Comparison of ENCODE assay signal across 8 cellular contexts in the genomic region with DNA sequence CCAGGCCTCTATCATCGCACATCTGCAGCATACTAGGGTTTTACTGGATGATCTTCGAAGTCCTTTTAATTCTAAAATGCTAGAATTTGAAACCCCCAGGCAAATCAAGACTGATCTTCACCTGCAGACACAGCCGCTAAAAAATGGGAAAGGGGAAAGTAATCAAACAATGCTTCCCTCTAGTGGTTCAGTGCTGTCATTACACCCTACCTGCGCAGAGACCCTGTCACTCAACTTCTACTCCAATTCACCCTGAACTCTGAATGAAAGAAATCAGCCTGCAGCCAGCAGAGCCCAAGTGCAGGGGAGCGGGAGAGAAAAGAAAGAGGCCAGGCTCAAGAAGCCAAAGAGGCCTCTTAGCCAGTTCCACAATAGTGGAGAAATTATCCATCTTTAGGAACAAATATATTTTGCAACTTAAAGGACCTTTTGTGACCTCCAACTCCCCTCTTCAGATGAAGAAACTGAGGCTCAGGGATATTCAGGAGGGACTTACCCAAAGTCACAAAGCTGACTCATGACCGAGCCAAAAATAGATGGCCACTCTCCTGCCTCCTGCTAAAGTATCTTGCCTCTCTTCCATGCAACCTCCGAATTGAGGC. TPM values are rescaled to one million over a fixed set of nuclear protein-coding genes. Genes with fewer than 3 reads are reported as not detected.
DNase-seq lines count a peak whose midpoint lies in the region; ATAC-seq and TF ChIP-seq lines count a peak whose summit lies in the region.

No MANE protein-coding gene starts in this region.

- H3K27ac Mint-ChIP-seq in activated naive CD4-positive, alpha-beta T cell treated with anti-CD3 and anti-CD28 coated beads for 36 hours, result no peak overlapping the region

- CTCF ChIA-PET in HCT116 (lab: Charles Lee), result interaction anchor here (1.5 to 3.7 kb wide), 4 partner anchors 213 to 378 kb away, joined by 3 to 116 read pairs (median 7); no protein-coding TSS in a partner anchor
- CTCF ChIA-PET in activated naive CD4-positive, alpha-beta T cell treated with anti-CD3 and anti-CD28 coated beads for 36 hours (lab: Charles Lee), result interaction anchor here (0.7 to 7.0 kb wide), 8 partner anchors 8 to 730 kb away, joined by 3 to 100 read pairs (median 12); a partner anchor contains a TSS

- H3K79me2 ChIP-seq in HCT116 (ENCODE audit: insufficient read depth, low read length), result no peaks in the 10 kb centered on the region

- H3K4me2 ChIP-seq in HCT116 (ENCODE audit: low read length), result no peak overlapping the region

- intact Hi-C loops in HCT116 (cut with micrococcal nuclease), result loop anchor here (1.0 kb wide), 2 partner anchors 8 to 381 kb away; no protein-coding TSS in a partner anchor
- intact Hi-C loops in activated naive CD4-positive, alpha-beta T cell treated with anti-CD3 and anti-CD28 coated beads for 36 hours (cut with micrococcal nuclease), result loop anchor here (1.0 to 10.0 kb wide), 3 partner anchors 220 to 595 kb away; a partner anchor contains a TSS
- intact Hi-C loops in heart right ventricle (cut with DNase I), result loop anchor here (1.0 to 10.0 kb wide), 13 partner anchors 135 to 383 kb away; a partner anchor contains a TSS
- intact Hi-C loops in gastrocnemius medialis (cut with DNase I; ENCODE audit: low total_unique reads), result loop anchor here (1.0 to 5.0 kb wide), 4 partner anchors 123 to 381 kb away; no protein-coding TSS in a partner anchor

- H3K4me1 Mint-ChIP-seq in activated naive CD4-positive, alpha-beta T cell treated with anti-CD3 and anti-CD28 coated beads for 36 hours (ENCODE audit: low read depth), result no peaks in the 10 kb centered on the region

- POLR2A ChIA-PET in HCT116 (lab: Charles Lee), result no interaction called here

- H3K9me3 ChIP-seq in HCT116 (ENCODE audit: control insufficient read depth in 1 of 2, insufficient read depth in 1 of 2, low read depth in 1 of 2, low read length in 2 of 2) (no peaks in the 10 kb centered on the region), NT2/D1 (ENCODE audit: insufficient read depth, low read length) (no peaks in the 10 kb centered on the region), heart right ventricle (no peaks in the 10 kb centered on the region), gastrocnemius medialis (no peaks in the 10 kb centered on the region)

- in situ Hi-C loops in Caki2 (cut with HindIII; ENCODE audit: low pct_unique_long_range_greater_than_20kb, low sequenced_read_pairs) (loop anchor here (10.0 kb wide), 1 partner anchor 245 kb away; a partner anchor contains a TSS), gastrocnemius medialis (cut with MboI; ENCODE audit: low sequenced_read_pairs in 4 of 4) (loop anchor here (5.0 to 10.0 kb wide), 7 partner anchors 125 to 385 kb away; a partner anchor contains a TSS)

- no peak overlapping the region for H3K9ac ChIP-seq in HCT116 (ENCODE audit: low read length)
- no peak overlapping the region for H3K9ac ChIP-seq in NT2/D1 (ENCODE audit: insufficient read length, low read depth)

- H3K27ac ChIP-seq in HCT116 (ENCODE audit: low read depth, low read length), result no peak overlapping the region
- no peak overlapping the region for H3K27ac ChIP-seq in heart right ventricle
- no peak overlapping the region for H3K27ac ChIP-seq in gastrocnemius medialis

- H3K4me3 Mint-ChIP-seq in activated naive CD4-positive, alpha-beta T cell treated with anti-CD3 and anti-CD28 coated beads for 36 hours, result no peak overlapping the region

- TF ChIP-seq POLR2A in HCT116 (IDR thresholded peaks at IDR 0.05; ENCODE audit: borderline replicate concordance, extremely low read depth, insufficient read depth, insufficient read length), result no peak
- no peak for TF ChIP-seq POLR2A in gastrocnemius medialis (IDR thresholded peaks at IDR 0.05)

- DNase-seq in Caki2 (ENCODE audit: low read depth) (peak; percentile 21), HCT116 (ENCODE audit: low read depth, low spot score) (no peak), NT2/D1 (ENCODE audit: low read depth, low spot score) (peak; percentile 18), heart right ventricle (no peak), gastrocnemius medialis (no peak)
- DNase-seq in activated naive CD4-positive, alpha-beta T cell treated with anti-CD3 and anti-CD28 coated beads for 36 hours, result peak; percentile 42

- BruUV-seq in HCT116 (replicated peaks; lab: Mats Ljungman, UMichigan), result no TSS peak

- H3K27me3 Mint-ChIP-seq in activated naive CD4-positive, alpha-beta T cell treated with anti-CD3 and anti-CD28 coated beads for 36 hours (ENCODE audit: low read depth), result no peaks in the 10 kb centered on the region

- peak; percentile 60 for TF ChIP-seq RAD21 in HCT116 (IDR thresholded peaks at IDR 0.05; ENCODE audit: low read depth)

- TF ChIP-seq CTCF in HCT116 (IDR thresholded peaks at IDR 0.05 in 2 of 3, conservative IDR thresholded peaks at IDR 0.05 in 1 of 3; ENCODE audit: borderline replicate concordance in 1 of 3, insufficient read depth in 1 of 3, low read depth in 2 of 3, low read length in 2 of 3) (peak; percentile 70 to 95 (median 93); a peak in 5 of 6 replicates), heart right ventricle (IDR thresholded peaks at IDR 0.05) (peak; percentile 85 to 97 (median 93)), gastrocnemius medialis (IDR thresholded peaks at IDR 0.05 in 4 of 5, conservative IDR thresholded peaks at IDR 0.05 in 1 of 5) (peak; percentile 77 to 94 (median 91))

- no peaks in the 10 kb centered on the region for H3K27me3 ChIP-seq in HCT116 (ENCODE audit: insufficient read depth, low read length)
- no peaks in the 10 kb centered on the region for H3K27me3 ChIP-seq in NT2/D1 (ENCODE audit: insufficient read depth, insufficient read length)
- H3K27me3 ChIP-seq in heart right ventricle, result no peaks in the 10 kb centered on the region
- no peaks in the 10 kb centered on the region for H3K27me3 ChIP-seq in gastrocnemius medialis

- no peaks in the 10 kb centered on the region for H3K9me3 Mint-ChIP-seq in activated naive CD4-positive, alpha-beta T cell treated with anti-CD3 and anti-CD28 coated beads for 36 hours

- RAD21 ChIA-PET in HCT116 (lab: Charles Lee; ENCODE audit: low non-redundant PET in 1 of 2, low total read pairs in 2 of 2, uncharacterized antibody in 2 of 2, unreplicated experiment in 2 of 2), result interaction anchor here in 1 of 2 experiments (1.8 kb wide), 1 partner anchor 249 kb away, joined by 13 read pairs; no protein-coding TSS in a partner anchor

- H3K9me2 ChIP-seq in HCT116 (ENCODE audit: insufficient read depth), result no peaks in the 10 kb centered on the region

- H3K4me3 ChIP-seq in HCT116 (replicated peaks in 1 of 2; ENCODE audit: low read depth in 1 of 2, low read length in 2 of 2), result no peak overlapping the region
- H3K4me3 ChIP-seq in NT2/D1 (ENCODE audit: insufficient read length, low read depth), result no peak overlapping the region
- no peak overlapping the region for H3K4me3 ChIP-seq in heart right ventricle
- no peak overlapping the region for H3K4me3 ChIP-seq in gastrocnemius medialis

- H3K4me1 ChIP-seq in HCT116 (ENCODE audit: control insufficient read depth in 1 of 2, insufficient read depth in 2 of 2, low read length in 2 of 2) (peaks cover 3 to 4% of the 10 kb centered on the region in 2 experiments), NT2/D1 (ENCODE audit: insufficient read depth, insufficient read length) (no peaks in the 10 kb centered on the region), heart right ventricle (peaks cover 0 to 16% (median 0%) of the 10 kb centered on the region in 9 donors), gastrocnemius medialis (peaks cover 2 to 7% of the 10 kb centered on the region in 2 donors)

- WGBS in heart right ventricle, 2 donors, result 30 to 37% methylated on average over 7 of the region's 7 CpGs

- ATAC-seq in HCT116 (peak; percentile 68), heart right ventricle (peak; percentile 16 to 62 (median 42)), gastrocnemius medialis (peak; percentile 34 to 66), HG03442 (IDR thresholded peaks at IDR 0.05; ENCODE audit: unreplicated experiment) (no peak), HG02884 (IDR thresholded peaks at IDR 0.05; ENCODE audit: unreplicated experiment) (no peak)

- peaks cover 21% of the 10 kb centered on the region for H3K36me3 Mint-ChIP-seq in activated naive CD4-positive, alpha-beta T cell treated with anti-CD3 and anti-CD28 coated beads for 36 hours (ENCODE audit: low read depth)

- H3K36me3 ChIP-seq in HCT116 (ENCODE audit: control insufficient read depth in 1 of 2, insufficient read depth in 2 of 2, low read length in 2 of 2) (no peaks in the 10 kb centered on the region; a peak in 1 of 4 replicates), NT2/D1 (ENCODE audit: insufficient read depth, insufficient read length, low read length) (no peaks in the 10 kb centered on the region), heart right ventricle (peaks cover 0 to 25% (median 0%) of the 10 kb centered on the region in 9 donors), gastrocnemius medialis (no peaks in the 10 kb centered on the region)

- no peaks in the 10 kb centered on the region for H4K20me1 ChIP-seq in HCT116 (ENCODE audit: insufficient read depth)

- H2AFZ ChIP-seq in HCT116 (ENCODE audit: low read depth, low read length, poor library complexity, severe bottlenecking), result no peak overlapping the region

TF ChIP-seq in HCT116, 20 proteins besides CTCF, POLR2A, EP300 and RAD21 (continues in another document):
- TF ChIP-seq CEBPB (IDR thresholded peaks at IDR 0.05; ENCODE audit: low read depth) (no peak), SP1 (IDR thresholded peaks at IDR 0.05; ENCODE audit: low read depth) (no peak), POLR2AphosphoS5 (IDR thresholded peaks at IDR 0.05; ENCODE audit: low read depth, low read length) (no peak), ELF1 (IDR thresholded peaks at IDR 0.05; ENCODE audit: borderline replicate concordance, low read depth) (no peak), SIN3A (IDR thresholded peaks at IDR 0.05; ENCODE audit: low read depth) (no peak), EZH2 (IDR thresholded peaks at IDR 0.05) (no peak), EZH2phosphoT487 (IDR thresholded peaks at IDR 0.05; ENCODE audit: borderline replicate concordance) (no peak), CBX3 (IDR thresholded peaks at IDR 0.05; ENCODE audit: low read depth) (no peak), FOSL1 (IDR thresholded peaks at IDR 0.05; ENCODE audit: low read depth) (no peak), SRF (IDR thresholded peaks at IDR 0.05; ENCODE audit: low read depth) (no peak), TCF7L2 (IDR thresholded peaks at IDR 0.05; ENCODE audit: borderline replicate concordance, extremely low read depth, insufficient read depth, insufficient read length) (no peak)
- TF ChIP-seq, protein P1, sequence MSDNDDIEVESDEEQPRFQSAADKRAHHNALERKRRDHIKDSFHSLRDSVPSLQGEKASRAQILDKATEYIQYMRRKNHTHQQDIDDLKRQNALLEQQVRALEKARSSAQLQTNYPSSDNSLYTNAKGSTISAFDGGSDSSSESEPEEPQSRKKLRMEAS (IDR thresholded peaks at IDR 0.05), result no peak

RNA-seq across cellular contexts. Expression of a gene that starts 33.0 kb away (rescaled TPM):
- 47.1 and 52.0 TPM in 2 replicates for total RNA-seq in Caki2 (2014; rRNA removed; shearing (Covaris generic); ENCODE audit: low replicate concordance)
- 32.8 TPM for total RNA-seq in HCT116 (2021; ENCODE audit: unreplicated experiment)
- 36.2 and 36.3 TPM in 2 replicates for polyA plus RNA-seq in HCT116 (2012)
- 10 to 100 TPM; 40.2 to 41.7 TPM for total RNA-seq in activated naive CD4-positive, alpha-beta T cell treated with anti-CD3 and anti-CD28 coated beads for 36 hours
- total RNA-seq in heart right ventricle, result 10 to 100 TPM; 14.8 to 25.3 (median 19.8) TPM
- polyA plus RNA-seq in heart right ventricle, result 100 to 1,000 TPM in 1 of 2 donors, 10 to 100 TPM in 1; 19.8 to 105 TPM
- total RNA-seq in gastrocnemius medialis, result 10 to 100 TPM; 11.8 to 34.7 (median 24.5) TPM

Comparison
In these comparisons a context has a peak if more than half of its experiments do, and no peak if none do; other contexts are left out.
1. DNase-seq: peak in Caki2 (single experiment), NT2/D1 (single experiment) and activated naive CD4-positive, alpha-beta T cell treated with anti-CD3 and anti-CD28 coated beads for 36 hours (single experiment); none in HCT116 (single experiment), heart right ventricle (0 of 2) and gastrocnemius medialis (0 of 2).
2. ATAC-seq: peak in HCT116 (single experiment), heart right ventricle (8 of 8) and gastrocnemius medialis (2 of 2); none in HG03442 (single experiment) and HG02884 (single experiment).
3. Peak in every context shown above with its lines, with median percentiles within 50 percentile points of each other: CTCF ChIP-seq.